In genomic region chr6:36700071-36700811, GRCh38 we compare ENCODE assay signal across 30 cellular contexts. TPM values are rescaled to one million over a fixed set of nuclear protein-coding genes. Genes with fewer than 3 reads are reported as not detected.
"Had no signal": no experiment of that assay in that cellular context is flagged by ENCODE, and none has a peak within 500 bp of the region (broad histone marks: within the 10 kb centered on the region; RNA-seq: fewer than 3 reads in every experiment).

No MANE protein-coding gene starts in this region.

- H2AFZ ChIP-seq: hepatocyte, parathyroid adenoma had no signal

- H3K4me1 ChIP-seq: colonic mucosa, gastrocnemius medialis, parathyroid adenoma, right atrium auricular region, tibial nerve had no signal

- H3K9me3 ChIP-seq: colonic mucosa, gastrocnemius medialis, right atrium auricular region, tibial nerve had no signal

- H3K27ac ChIP-seq: colonic mucosa, gastrocnemius medialis, parathyroid adenoma, right atrium auricular region, tibial nerve had no signal

- FAIRE-seq: keratinocyte had no signal

- H3K79me2 ChIP-seq: hepatocyte, parathyroid adenoma had no signal

- H3K36me3 ChIP-seq: colonic mucosa, gastrocnemius medialis, right atrium auricular region, tibial nerve had no signal

- H3K4me3 ChIP-seq: colonic mucosa, gastrocnemius medialis, hepatocyte, right atrium auricular region, smooth muscle cell, tibial nerve had no signal

- H3K9ac ChIP-seq: parathyroid adenoma had no signal

- ATAC-seq: activated T-cell treated with anti-CD3 and anti-CD28 coated beads, Interleukin-2, amount 50 U/mL, for 4 hours; effector memory CD8-positive, alpha-beta T cell; gastrocnemius medialis; left ventricle myocardium superior had no signal

- DNase-seq: activated CD4-positive, alpha-beta memory T cell treated with anti-CD3 and anti-CD28 coated beads for 36 hours; activated CD4-positive, alpha-beta T cell treated with anti-CD3 and anti-CD28 coated beads, Interleukin-2, amount 10 ng/mL, durations not matched to agents 24 days and 14 days; activated CD4-positive, CD25-positive, alpha-beta regulatory T cell treated with anti-CD3 and anti-CD28 coated beads, Interleukin-2, amount 50 U/mL, for 72 hours; activated CD8-positive, alpha-beta memory T cell treated with anti-CD3 and anti-CD28 coated beads, Interleukin-2, amount 50 U/mL, for 48 hours; activated naive CD4-positive, alpha-beta T cell treated with Interleukin-2 at 50 U/mL for 16 hours; activated T-cell treated with anti-CD3 and anti-CD28 coated beads, Interleukin-2, amount 50 U/mL, for 4 hours; anterior cingulate cortex; cerebellar nuclear complex; colonic mucosa; effector memory CD8-positive, alpha-beta T cell; erythroblast; gastrocnemius medialis; glutamatergic neuron; left cardiac atrium; left ventricle myocardium superior; nephron progenitor cell; nucleus accumbens; stimulated activated CD4-positive, alpha-beta T cell treated with anti-CD3 and anti-CD28 coated beads, Interleukin-15, amount 100 ng/mL, for 24 hours; stimulated activated CD4-positive, alpha-beta T cell treated with anti-CD3 and anti-CD28 coated beads, Interleukin-2, amount 100 ng/mL, for 24 hours; stimulated activated naive CD4-positive, alpha-beta T cell treated with Interleukin-2 at 50 U/mL for 16 hours; T1000 had no signal

- H3K4me2 ChIP-seq: hepatocyte, smooth muscle cell had no signal

- H3K27me3 ChIP-seq: colonic mucosa, gastrocnemius medialis, hepatocyte, right atrium auricular region, tibial nerve had no signal

RNA-seq across cellular contexts. Expression of gene RAB44, which starts 2.6 kb away (rescaled TPM):
- total RNA-seq: activated CD4-positive, alpha-beta T cell treated with anti-CD3 and anti-CD28 coated beads, Interleukin-2, amount 10 ng/mL, durations not matched to agents 24 days and 14 days; activated T-helper 2 cell treated with anti-CD3 and anti-CD28 coated beads, Interferon-gamma antibody, Interleukin-2, Interleukin-4, amounts not matched to agents 10 μg/mL and 5 μg/mL and 100 μg/mL, durations not matched to agents 14 hours and 24 hours and 36 hours; hepatocyte; lung microvascular endothelial cell; pulmonary artery endothelial cell; smooth muscle cell had no signal
- polyA plus RNA-seq: hepatocyte had no signal
